In the genomic region with DNA sequence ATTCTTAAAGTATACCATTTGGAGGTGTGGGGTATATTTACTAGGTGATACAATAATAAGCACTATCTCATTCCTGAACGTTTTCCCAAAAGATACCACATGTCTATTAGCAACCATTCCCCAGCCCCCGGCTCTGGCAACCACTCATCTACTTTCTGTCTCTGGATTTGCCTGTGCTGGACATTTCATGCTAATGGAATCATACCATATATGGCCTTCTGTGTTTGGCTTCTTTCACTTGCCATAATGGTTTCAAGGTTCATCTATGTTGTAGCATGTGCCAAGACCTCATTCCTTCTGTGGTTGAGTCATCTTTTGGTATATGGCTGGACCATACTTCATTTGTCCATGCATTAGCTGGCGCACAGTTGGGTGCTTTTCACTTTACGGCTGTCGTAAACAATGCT, we compare ENCODE assay signal across 18 cellular contexts. TPM values are rescaled to one million over a fixed set of nuclear protein-coding genes. Genes with fewer than 3 reads are reported as not detected.
DNase-seq lines count a peak whose midpoint lies in the region; ATAC-seq, FAIRE-seq and TF ChIP-seq lines count a peak whose summit lies in the region.
"Had no signal": no experiment of that assay in that cellular context is flagged by ENCODE, and none has a peak within 500 bp of the region (broad histone marks: within the 10 kb centered on the region; RNA-seq: fewer than 3 reads in every experiment).

No MANE protein-coding gene starts in this region.

- H3K9me3 ChIP-seq in trophoblast cell (ENCODE audit: insufficient read depth, low read depth, low read length) (no peaks in the 10 kb centered on the region), pancreas (no peaks in the 10 kb centered on the region)
- H3K9me3 ChIP-seq: ovary, Peyer's patch, uterus had no signal

- no peak for ATAC-seq in pancreas
- ATAC-seq: stimulated activated naive CD8-positive, alpha-beta T cell treated with anti-CD3 and anti-CD28 coated beads, Interleukin-15, amount 100 ng/mL, for 72 hours had no signal

- no peak overlapping the region for H3K4ac ChIP-seq in trophoblast cell (ENCODE audit: low read depth, low read length)

- H3K79me1 ChIP-seq in trophoblast cell (ENCODE audit: low read length), result peaks cover 2% of the 10 kb centered on the region

- H2AK5ac ChIP-seq in trophoblast cell (ENCODE audit: low read length), result no peak overlapping the region

- H2BK120ac ChIP-seq in trophoblast cell (ENCODE audit: insufficient read depth, low read length, poor library complexity), result no peak overlapping the region

- no peak for TF ChIP-seq CTCF in pancreas (IDR thresholded peaks at IDR 0.05)

- H3K4me2 ChIP-seq in trophoblast cell (ENCODE audit: low read length), result no peak overlapping the region

- H3K4me3 ChIP-seq in trophoblast cell (ENCODE audit: low read depth, low read length) (no peak overlapping the region), pancreas (no peak overlapping the region)
- H3K4me3 ChIP-seq: ovary, Peyer's patch, uterus had no signal

- H2BK12ac ChIP-seq in trophoblast cell (ENCODE audit: low read length), result no peak overlapping the region

- H3K23ac ChIP-seq in trophoblast cell (ENCODE audit: low read length), result no peak overlapping the region

- H3K27me3 ChIP-seq in trophoblast cell (ENCODE audit: insufficient read depth, low read length), result no peaks in the 10 kb centered on the region
- no peaks in the 10 kb centered on the region for H3K27me3 ChIP-seq in pancreas
- H3K27me3 ChIP-seq: ovary, Peyer's patch, uterus had no signal

- no peak overlapping the region for H3K9ac ChIP-seq in trophoblast cell (ENCODE audit: low read length)

- no peak overlapping the region for H3K14ac ChIP-seq in trophoblast cell (ENCODE audit: low read length)

- intact Hi-C loops in pancreas (cut with DNase I), result no loop called here

- no peak overlapping the region for H4K91ac ChIP-seq in trophoblast cell (ENCODE audit: low read depth, low read length)

- no peak overlapping the region for H4K8ac ChIP-seq in trophoblast cell (ENCODE audit: low read depth, low read length)

- no peak overlapping the region for H2AFZ ChIP-seq in trophoblast cell (ENCODE audit: insufficient read depth, low read length, poor library complexity)

- H3K4me1 ChIP-seq in trophoblast cell (ENCODE audit: control insufficient read depth in 1 of 2, insufficient read depth in 2 of 2, low read length in 2 of 2) (peaks cover 0 to 7% of the 10 kb centered on the region in 2 experiments), pancreas (no peaks in the 10 kb centered on the region)
- H3K4me1 ChIP-seq: uterus had no signal

- no peak overlapping the region for H3K27ac ChIP-seq in trophoblast cell (ENCODE audit: low read depth, low read length)
- H3K27ac ChIP-seq in pancreas, result no peak overlapping the region
- H3K27ac ChIP-seq: ovary, uterus had no signal

- no CpG with 5 or more reads among the region's 5 CpGs for WGBS in trophoblast cell (ENCODE audit: extremely low coverage, insufficient coverage, insufficient read length)
- WGBS in pancreas, 2 donors, result 80 to 81% methylated on average over 5 of the region's 5 CpGs

- FAIRE-seq in pancreas (lab: Jason Lieb, UNC), result no peak
- FAIRE-seq in frontal cortex (lab: Jason Lieb, UNC), result no peak

- no peak overlapping the region for H4K12ac ChIP-seq in trophoblast cell (ENCODE audit: low read depth, low read length)

- H3K18ac ChIP-seq in trophoblast cell (ENCODE audit: low read length), result no peak overlapping the region

- peak; percentile 35 for DNase-seq in GM04503 (ENCODE audit: low read depth)
- peak; percentile 13 for DNase-seq in NCI-H446 treated with DMSO at 0.1 percent for 48 hours (lab: John Stamatoyannopoulos, UW)
- peak; percentile 75 for DNase-seq in dedifferentiated amniotic fluid mesenchymal stem cell (ENCODE audit: extremely low spot score)
- peak; percentile 40 to 89 for DNase-seq in trophoblast cell
- DNase-seq in SIG-M5 treated with dmso at 0.1 percent for 504 hours (lab: John Stamatoyannopoulos, UW; ENCODE audit: unreplicated experiment), result no peak
- no peak for DNase-seq in pancreas
- DNase-seq in frontal cortex (ENCODE audit: low spot score in 2 of 2), result no peak
- DNase-seq: activated B cell treated with CpG ODN at 0.5 μM for 24 hours; activated gamma-delta T cell; CD8-positive, alpha-beta memory T cell; central memory CD4-positive, alpha-beta T cell; NCI-H2081; NCI-H748 treated with DMSO at 0.1 percent for 48 hours; ovary; stimulated activated CD4-positive, alpha-beta T cell treated with anti-CD3 and anti-CD28 coated beads, Interleukin-12 subunit alpha, Interleukin-12 subunit beta, amount 100 ng/mL, for 4 hours; stimulated activated naive CD8-positive, alpha-beta T cell treated with anti-CD3 and anti-CD28 coated beads, Interleukin-15, amount 100 ng/mL, for 72 hours; uterus had no signal

- no peaks in the 10 kb centered on the region for H3K79me2 ChIP-seq in trophoblast cell (ENCODE audit: control insufficient read depth, insufficient read depth, low read length, poor library complexity)

- H2BK5ac ChIP-seq in trophoblast cell (ENCODE audit: low read depth, low read length, poor library complexity), result no peak overlapping the region

- H3K36me3 ChIP-seq in trophoblast cell (ENCODE audit: control insufficient read depth in 1 of 2, insufficient read depth in 2 of 2, low read length in 2 of 2) (no peaks in the 10 kb centered on the region), pancreas (no peaks in the 10 kb centered on the region)
- H3K36me3 ChIP-seq: ovary, Peyer's patch, uterus had no signal

RNA-seq across cellular contexts. Expression of a gene that starts 39.7 kb away (rescaled TPM):
- 3.9 and 4.0 TPM in 2 replicates for polyA plus RNA-seq in trophoblast cell (2013)
- total RNA-seq in pancreas, result 1 to 10 TPM in 5 of 6 donors, under 1 TPM in 1; 0.85 to 1.9 (median 1.7) TPM
- 1 to 10 TPM; 2.0 to 4.8 TPM for polyA plus RNA-seq in pancreas
- 11.4 TPM for total RNA-seq in frontal cortex

Comparison
In these comparisons a context has a peak if more than half of its experiments do, and no peak if none do; other contexts are left out.
1. DNase-seq: peak in GM04503 (single experiment), NCI-H446 treated with DMSO at 0.1 percent for 48 hours (single experiment), dedifferentiated amniotic fluid mesenchymal stem cell (single experiment) and trophoblast cell (2 of 2); none in SIG-M5 treated with dmso at 0.1 percent for 504 hours (single experiment), pancreas (0 of 6) and frontal cortex (0 of 2).